In the genomic region with DNA sequence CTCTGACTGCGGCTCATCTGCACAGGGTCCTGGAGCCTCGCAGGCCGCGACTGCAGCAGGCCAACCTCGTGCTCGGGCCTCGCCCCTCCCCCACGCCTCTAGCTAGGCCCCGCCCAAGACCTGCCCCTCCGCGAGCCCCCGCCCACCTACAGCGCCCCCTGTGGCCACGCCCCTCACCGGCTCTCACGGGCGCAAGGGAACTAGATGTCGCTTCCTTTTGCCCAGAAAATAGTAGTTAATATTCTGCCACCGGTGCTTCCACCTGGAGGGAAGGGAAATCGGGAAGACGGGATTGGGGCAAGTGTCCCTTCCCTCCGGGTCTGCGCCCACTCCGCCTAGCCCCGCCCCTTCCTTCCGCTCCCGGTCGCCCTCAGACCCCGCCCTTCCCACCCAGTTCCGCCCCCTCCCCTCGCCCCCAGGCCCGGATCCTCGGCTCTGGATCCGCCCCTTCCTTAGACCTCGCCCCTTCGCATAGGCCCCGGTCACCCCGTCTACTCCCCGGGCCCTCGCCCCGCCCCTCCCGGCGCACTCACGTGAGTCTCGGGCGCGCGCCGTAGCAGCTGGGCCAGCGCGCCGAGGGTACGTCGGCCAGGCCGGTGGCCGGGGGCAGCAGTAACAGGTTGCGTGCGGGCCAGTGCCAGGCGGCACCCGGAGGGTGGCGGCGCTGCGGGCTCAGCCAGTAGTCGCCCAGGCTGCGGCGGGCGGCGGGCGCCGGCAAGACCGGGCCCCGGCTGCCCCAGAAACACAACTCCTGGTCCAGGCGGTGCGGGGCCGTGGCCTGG, we compare ENCODE assay signal across 8 cellular contexts. TPM values are rescaled to one million over a fixed set of nuclear protein-coding genes. Genes with fewer than 3 reads are reported as not detected.
DNase-seq lines count a peak whose midpoint lies in the region; ATAC-seq and TF ChIP-seq lines count a peak whose summit lies in the region.

No MANE protein-coding gene starts in this region.

- peak overlapping the region; percentile 64 for H3K9ac ChIP-seq in SU-DHL-6 (ENCODE audit: low read length)

- peak overlapping the region; percentile 65 for H3K4me2 ChIP-seq in SU-DHL-6 (ENCODE audit: low read depth, low read length, poor library complexity, severe bottlenecking)

- H3K4me1 Mint-ChIP-seq in activated naive CD8-positive, alpha-beta T cell treated with anti-CD3 and anti-CD28 coated beads, Interleukin-2, amount 50 U/mL, for 24 hours: peaks cover 38% of the 10 kb centered on the region
- H3K4me1 Mint-ChIP-seq in type B pancreatic cell (ENCODE audit: unreplicated experiment): peaks cover 14% of the 10 kb centered on the region

- H3K36me3 ChIP-seq in SU-DHL-6 (ENCODE audit: low read length) (no peaks in the 10 kb centered on the region), heart right ventricle (peaks cover 0 to 4% (median 0%) of the 10 kb centered on the region in 9 donors)

- H3K27ac ChIP-seq in SU-DHL-6 (ENCODE audit: low read depth, low read length): no peak overlapping the region
- H3K27ac ChIP-seq in heart right ventricle: peak overlapping the region; percentile 85 to 98 (median 95)

- peak overlapping the region; percentile 42 for H3K27ac Mint-ChIP-seq in activated naive CD8-positive, alpha-beta T cell treated with anti-CD3 and anti-CD28 coated beads, Interleukin-2, amount 50 U/mL, for 24 hours
- H3K27ac Mint-ChIP-seq in type B pancreatic cell: peak overlapping the region; percentile 70

- DNase-seq in NCI-H128 (lab: John Stamatoyannopoulos, UW; ENCODE audit: unreplicated experiment) (peak; percentile 93), heart right ventricle (peak; percentile 94 to 96), posterior cingulate gyrus (peak; percentile 83 to 99 (median 87)), type B pancreatic cell (ENCODE audit: extremely low spot score, unreplicated experiment) (peak; percentile 96)
- DNase-seq in activated naive CD8-positive, alpha-beta T cell treated with anti-CD3 and anti-CD28 coated beads, Interleukin-2, amount 50 U/mL, for 24 hours: peak; percentile 88

- peak; percentile 90 for ATAC-seq in HG02642 (IDR thresholded peaks at IDR 0.05; ENCODE audit: poor library complexity, unreplicated experiment)
- ATAC-seq in activated naive CD8-positive, alpha-beta T cell treated with anti-CD3 and anti-CD28 coated beads, Interleukin-2, amount 50 U/mL, for 24 hours: peak; percentile 89
- ATAC-seq in heart right ventricle: peak; percentile 90 to 95 (median 92)

- peak overlapping the region; percentile 98 for H2AFZ ChIP-seq in SU-DHL-6 (ENCODE audit: low read depth, low read length, severe bottlenecking)

- TF ChIP-seq CTCF in GM12873 (IDR thresholded peaks at IDR 0.05; ENCODE audit: insufficient read depth, low read depth, low read length, missing control alignments) (peak; percentile 61), SU-DHL-6 (IDR thresholded peaks at IDR 0.05; ENCODE audit: insufficient read depth, low read length, poor library complexity, severe bottlenecking) (peak; percentile 63), heart right ventricle (IDR thresholded peaks at IDR 0.05) (peak; percentile 45 to 83 (median 65)), type B pancreatic cell (conservative IDR thresholded peaks at IDR 0.05) (peak; percentile 73)

- H3K9me2 ChIP-seq in SU-DHL-6 (replicated peaks; ENCODE audit: insufficient read depth, low read length): no peaks in the 10 kb centered on the region

- no peaks in the 10 kb centered on the region for H3K36me3 Mint-ChIP-seq in activated naive CD8-positive, alpha-beta T cell treated with anti-CD3 and anti-CD28 coated beads, Interleukin-2, amount 50 U/mL, for 24 hours (ENCODE audit: low read depth)
- H3K36me3 Mint-ChIP-seq in type B pancreatic cell: peaks cover 4% of the 10 kb centered on the region

- 0 out of 2 replicates have a peak, but pooled peaks cover 7% of the 10 kb centered on the region for H3F3A ChIP-seq in SU-DHL-6 (ENCODE audit: insufficient read depth)

- H3K4me1 ChIP-seq in heart right ventricle: peaks cover 11 to 66% (median 54%) of the 10 kb centered on the region in 9 donors

- no peaks in the 10 kb centered on the region for H3K9me3 Mint-ChIP-seq in activated naive CD8-positive, alpha-beta T cell treated with anti-CD3 and anti-CD28 coated beads, Interleukin-2, amount 50 U/mL, for 24 hours
- no peaks in the 10 kb centered on the region for H3K9me3 Mint-ChIP-seq in type B pancreatic cell

- H3K9me3 ChIP-seq in SU-DHL-6 (ENCODE audit: insufficient read depth, low read length): no peaks in the 10 kb centered on the region
- H3K9me3 ChIP-seq in heart right ventricle: no peaks in the 10 kb centered on the region

- H3K4me3 Mint-ChIP-seq in activated naive CD8-positive, alpha-beta T cell treated with anti-CD3 and anti-CD28 coated beads, Interleukin-2, amount 50 U/mL, for 24 hours: peak overlapping the region; percentile 80
- H3K4me3 Mint-ChIP-seq in type B pancreatic cell: peak overlapping the region; percentile 90

- no peaks in the 10 kb centered on the region for H3K27me3 Mint-ChIP-seq in activated naive CD8-positive, alpha-beta T cell treated with anti-CD3 and anti-CD28 coated beads, Interleukin-2, amount 50 U/mL, for 24 hours
- no peaks in the 10 kb centered on the region for H3K27me3 Mint-ChIP-seq in type B pancreatic cell

- H3K4me3 ChIP-seq in SU-DHL-6 (ENCODE audit: insufficient read depth, low read length, poor library complexity, severe bottlenecking) (peak overlapping the region; percentile 68), heart right ventricle (peak overlapping the region; percentile 57 to 84 (median 75))

- H3K27me3 ChIP-seq in SU-DHL-6 (ENCODE audit: low read length) (no peaks in the 10 kb centered on the region), heart right ventricle (peaks cover 0 to 6% (median 0%) of the 10 kb centered on the region in 7 donors)

- intact Hi-C loops in heart right ventricle (cut with DNase I) (loop anchor here in 1 of 10 donors (5.0 kb wide), 1 partner anchor 41 kb away; the partner anchor contains the start of gene BSDC1), posterior cingulate gyrus (cut with DNase I) (loop anchor here (1.0 kb wide), 1 partner anchor 10 kb away; no protein-coding TSS in a partner anchor)

- no peaks in the 10 kb centered on the region for H4K20me1 ChIP-seq in SU-DHL-6 (ENCODE audit: low read depth, low read length)

- WGBS in heart right ventricle, 2 donors: 1 to 3% methylated on average over 71 to 75 of the region's 75 CpGs

- H3K79me2 ChIP-seq in SU-DHL-6 (ENCODE audit: insufficient read depth, low read length): no peaks in the 10 kb centered on the region

RNA-seq across cellular contexts. Expression of gene FAM229A, which starts 11.0 kb away (rescaled TPM):
- total RNA-seq in heart right ventricle (1 to 10 TPM in 9 of 10 donors, under 1 TPM in 1; 0.93 to 5.2 (median 2.2) TPM), type B pancreatic cell (ENCODE audit: low replicate concordance) (4.7 and 8.7 TPM in 2 replicates)
- polyA plus RNA-seq in heart right ventricle: 10 to 100 TPM in 1 of 2 donors, 1 to 10 TPM in 1; 2.8 to 13.4 TPM

RNA-seq across cellular contexts. Expression of gene TSSK3, which starts 11.1 kb away (rescaled TPM):
- total RNA-seq in heart right ventricle (1 to 10 TPM in 7 of 10 donors, under 1 TPM in 3; 0.47 to 5.8 (median 1.7) TPM), type B pancreatic cell (ENCODE audit: low replicate concordance) (2.1 and 3.8 TPM in 2 replicates)
- polyA plus RNA-seq in heart right ventricle: 1 to 10 TPM in 1 of 2 donors, under 1 TPM in 1; 0.10 to 4.4 TPM

RNA-seq across cellular contexts. Expression of gene MARCKSL1, which starts 15.2 kb away (rescaled TPM):
- total RNA-seq in heart right ventricle: 10 to 100 TPM in 8 of 10 donors, 1 to 10 TPM in 2; 6.3 to 27.4 (median 13.2) TPM
- polyA plus RNA-seq in heart right ventricle: 10 to 100 TPM; 21.1 to 61.1 TPM
- total RNA-seq in type B pancreatic cell (ENCODE audit: low replicate concordance): 247 and 465 TPM in 2 replicates

RNA-seq across cellular contexts. Expression of gene BSDC1, which starts 43.0 kb away (rescaled TPM):
- 10 to 100 TPM; 37.2 to 49.4 (median 45.9) TPM for total RNA-seq in heart right ventricle
- 10 to 100 TPM; 21.4 to 24.1 TPM for polyA plus RNA-seq in heart right ventricle
- total RNA-seq in type B pancreatic cell (ENCODE audit: low replicate concordance): 66.5 and 71.3 TPM in 2 replicates

RNA-seq across cellular contexts. Expression of gene HDAC1, which starts 59.4 kb away (rescaled TPM):
- 10 to 100 TPM; 27.5 to 43.5 (median 33.0) TPM for total RNA-seq in heart right ventricle
- 10 to 100 TPM; 29.6 to 33.9 TPM for polyA plus RNA-seq in heart right ventricle
- total RNA-seq in type B pancreatic cell (ENCODE audit: low replicate concordance): 108 and 114 TPM in 2 replicates
